Comparison of ENCODE assay signal across 19 cellular contexts in the genomic region with DNA sequence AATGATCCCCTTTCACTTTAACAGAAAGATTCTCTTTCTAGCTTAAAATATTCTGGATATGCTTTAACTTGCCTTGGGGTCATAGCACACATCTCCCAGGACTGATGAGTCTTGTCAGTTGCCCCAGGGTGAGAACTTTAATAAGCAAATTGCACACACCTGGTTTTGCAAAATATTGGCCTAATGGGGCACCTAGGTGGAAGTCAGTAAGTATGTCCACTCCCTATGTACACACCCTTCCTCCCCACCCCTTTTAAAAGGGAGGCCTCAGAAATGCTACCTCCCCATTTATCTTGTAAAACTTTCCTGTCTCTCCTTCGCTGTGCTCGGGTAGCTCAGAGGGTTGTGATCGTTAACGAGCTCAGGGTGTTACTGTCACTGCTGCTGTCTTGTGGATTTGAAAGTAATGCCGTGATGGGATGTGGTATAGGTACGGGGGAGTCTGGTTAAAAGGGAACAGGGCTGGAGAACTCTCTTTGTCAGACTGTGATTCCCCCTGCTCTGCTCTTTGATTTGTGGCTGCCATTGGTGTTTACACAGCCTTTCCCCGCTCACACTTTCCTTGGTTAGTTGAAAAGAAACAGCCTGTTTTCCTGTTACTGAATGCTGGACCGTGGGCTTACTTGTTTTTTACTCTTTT. TPM values are rescaled to one million over a fixed set of nuclear protein-coding genes. Genes with fewer than 3 reads are reported as not detected.
DNase-seq lines count a peak whose midpoint lies in the region; ATAC-seq and TF ChIP-seq lines count a peak whose summit lies in the region.
"Had no signal": no experiment of that assay in that cellular context is flagged by ENCODE, and none has a peak within 500 bp of the region (broad histone marks: within the 10 kb centered on the region; RNA-seq: fewer than 3 reads in every experiment).

No MANE protein-coding gene starts in this region.

- CTCF ChIA-PET in MCF 10A (lab: Yijun Ruan, JAX), result interaction anchor here (0.6 to 10.0 kb wide), 11 partner anchors 9 to 1661 kb away, joined by 3 to 121 read pairs (median 5); partner anchors contain the start of gene ZNF462

- peaks cover 6% of the 10 kb centered on the region for H3K36me3 Mint-ChIP-seq in MCF 10A (ENCODE audit: insufficient read depth, unreplicated experiment)
- peaks cover 10% of the 10 kb centered on the region for H3K36me3 Mint-ChIP-seq in endodermal cell (ENCODE audit: low read depth)
- H3K36me3 Mint-ChIP-seq: naive thymus-derived CD4-positive, alpha-beta T cell; T-cell had no signal

- intact Hi-C loops in MCF 10A (cut with micrococcal nuclease) (no loop called here), breast epithelium (cut with DNase I; ENCODE audit: low total_unique reads) (no loop called here), cardiac septum (cut with DNase I) (no loop called here)

- H3K4me3 ChIP-seq in breast epithelium, result no peak overlapping the region
- H3K4me3 ChIP-seq in endodermal cell (ENCODE audit: low read length), result peak overlapping the region; percentile 30
- H3K4me3 ChIP-seq in mesenchymal stem cell (ENCODE audit: insufficient read depth in 1 of 2, low read depth in 1 of 2, low read length in 2 of 2), result no peak overlapping the region
- H3K4me3 ChIP-seq: BLaER1 had no signal

- H3K9me3 Mint-ChIP-seq in MCF 10A (ENCODE audit: unreplicated experiment) (no peaks in the 10 kb centered on the region), endodermal cell (no peaks in the 10 kb centered on the region)
- H3K9me3 Mint-ChIP-seq: activated CD4-positive, alpha-beta T cell treated with anti-CD3 and anti-CD28 coated beads, Interleukin-2, amount 10 ng/mL, durations not matched to agents 7 days and 5 days had no signal

- H3K4ac ChIP-seq in mesenchymal stem cell (ENCODE audit: low read depth in 1 of 2, low read length in 2 of 2), result peak overlapping the region in 1 of 2 experiments; percentile 68

- H3K4me2 ChIP-seq in mesenchymal stem cell (ENCODE audit: low read length, poor library complexity, severe bottlenecking), result no peak overlapping the region
- H3K4me2 ChIP-seq: BLaER1 had no signal

- H3K9ac ChIP-seq in endodermal cell (ENCODE audit: extremely low read depth, low read length, poor library complexity, severe bottlenecking) (no peak overlapping the region), mesenchymal stem cell (ENCODE audit: low read length) (no peak overlapping the region)
- H3K9ac ChIP-seq: BLaER1 had no signal

- POLR2A ChIA-PET in MCF 10A (lab: Yijun Ruan, JAX), result interaction anchor here (0.5 to 15.0 kb wide), 10 partner anchors 11 to 502 kb away, joined by 3 to 710 read pairs (median 3); partner anchors contain the start of gene ZNF462

- peak overlapping the region in 1 of 2 experiments; percentile 64 for H3K14ac ChIP-seq in mesenchymal stem cell (ENCODE audit: low read length in 2 of 2)

- no peak overlapping the region for H3K23ac ChIP-seq in mesenchymal stem cell (ENCODE audit: low read length in 2 of 2)

- in situ Hi-C loops in ACHN (cut with HindIII; ENCODE audit: low pct_ligation_motif_present, low pct_unique_long_range_greater_than_20kb, low sequenced_read_pairs), result no loop called here

- H2AFZ ChIP-seq in mesenchymal stem cell (ENCODE audit: low read depth, low read length), result no peak overlapping the region

- BruUV-seq in MCF 10A (replicated peaks; lab: Mats Ljungman, UMichigan), result no TSS peak

- H3K18ac ChIP-seq in mesenchymal stem cell (ENCODE audit: low read depth in 1 of 2, low read length in 2 of 2), result peak overlapping the region; percentile 8 to 83

- H3K27ac Mint-ChIP-seq in MCF 10A (ENCODE audit: low read depth, unreplicated experiment) (peak overlapping the region; percentile 91), endodermal cell (peak overlapping the region; percentile 75)
- H3K27ac Mint-ChIP-seq: activated CD4-positive, alpha-beta T cell treated with anti-CD3 and anti-CD28 coated beads, Interleukin-2, amount 10 ng/mL, durations not matched to agents 7 days and 5 days; naive thymus-derived CD4-positive, alpha-beta T cell; T-cell had no signal

- H3K9me3 ChIP-seq in breast epithelium (no peaks in the 10 kb centered on the region), endodermal cell (ENCODE audit: control insufficient read depth, low read length) (no peaks in the 10 kb centered on the region), mesenchymal stem cell (ENCODE audit: control insufficient read depth, low read length) (no peaks in the 10 kb centered on the region)
- H3K9me3 ChIP-seq: BLaER1 had no signal

- H4K8ac ChIP-seq in mesenchymal stem cell (ENCODE audit: low read length), result peak overlapping the region; percentile 24

- no peaks in the 10 kb centered on the region for H3K27me3 ChIP-seq in breast epithelium
- H3K27me3 ChIP-seq in endodermal cell (ENCODE audit: control insufficient read depth, insufficient read depth, low read length, poor library complexity, severe bottlenecking), result no peaks in the 10 kb centered on the region
- no peaks in the 10 kb centered on the region for H3K27me3 ChIP-seq in mesenchymal stem cell (ENCODE audit: control insufficient read depth in 1 of 2, insufficient read depth in 1 of 2, low read length in 2 of 2)
- H3K27me3 ChIP-seq: BLaER1 had no signal

- no peak for TF ChIP-seq POLR2A in breast epithelium (IDR thresholded peaks at IDR 0.05)

- TF ChIP-seq CTCF in MCF 10A (IDR thresholded peaks at IDR 0.05; ENCODE audit: unreplicated experiment) (no peak), breast epithelium (IDR thresholded peaks at IDR 0.05) (no peak), endodermal cell (conservative IDR thresholded peaks at IDR 0.05) (no peak)

- H3K27ac ChIP-seq in breast epithelium, result peak overlapping the region in 1 of 2 donors; percentile 14
- peak overlapping the region; percentile 33 for H3K27ac ChIP-seq in endodermal cell (ENCODE audit: low read depth, low read length)
- H3K27ac ChIP-seq in mesenchymal stem cell (ENCODE audit: low read length, poor library complexity, severe bottlenecking), result peak overlapping the region; percentile 17
- H3K27ac ChIP-seq: BLaER1 had no signal

- no peak overlapping the region for H2BK15ac ChIP-seq in mesenchymal stem cell (ENCODE audit: low read depth, poor library complexity, severe bottlenecking)

- H3K79me1 ChIP-seq in mesenchymal stem cell (replicated peaks; ENCODE audit: low read length, poor library complexity, severe bottlenecking), result peaks cover 5% of the 10 kb centered on the region

- H2BK120ac ChIP-seq in mesenchymal stem cell (ENCODE audit: low read depth, low read length), result no peak overlapping the region

- WGBS in endodermal cell (ENCODE audit: insufficient coverage in 1 of 2, insufficient read length in 1 of 2), 2 experiments, result 55 to 57% methylated on average over 2 to 8 of the region's 8 CpGs
- 11% methylated on average over 8 of the region's 8 CpGs for WGBS in mesenchymal stem cell

- peak overlapping the region; percentile 63 for H2AK5ac ChIP-seq in mesenchymal stem cell (ENCODE audit: low read length, severe bottlenecking)

- peaks cover 75% of the 10 kb centered on the region for H3K4me1 Mint-ChIP-seq in MCF 10A (ENCODE audit: insufficient read depth, unreplicated experiment)
- H3K4me1 Mint-ChIP-seq in endodermal cell, result peaks cover 53% of the 10 kb centered on the region
- H3K4me1 Mint-ChIP-seq: activated CD4-positive, alpha-beta T cell treated with anti-CD3 and anti-CD28 coated beads, Interleukin-2, amount 10 ng/mL, durations not matched to agents 7 days and 5 days; naive thymus-derived CD4-positive, alpha-beta T cell; T-cell had no signal

- H4K91ac ChIP-seq in mesenchymal stem cell (ENCODE audit: low read length), result no peak overlapping the region

- H3K27me3 Mint-ChIP-seq in MCF 10A (ENCODE audit: insufficient read depth, unreplicated experiment) (no peaks in the 10 kb centered on the region), endodermal cell (ENCODE audit: insufficient read depth) (no peaks in the 10 kb centered on the region)
- H3K27me3 Mint-ChIP-seq: activated CD4-positive, alpha-beta T cell treated with anti-CD3 and anti-CD28 coated beads, Interleukin-2, amount 10 ng/mL, durations not matched to agents 7 days and 5 days; T-cell had no signal

- H3K36me3 ChIP-seq in breast epithelium, result no peaks in the 10 kb centered on the region
- H3K36me3 ChIP-seq in endodermal cell (ENCODE audit: control insufficient read depth, insufficient read depth, low read length), result no peaks in the 10 kb centered on the region
- H3K36me3 ChIP-seq in mesenchymal stem cell (ENCODE audit: control insufficient read depth in 1 of 2, insufficient read depth in 2 of 2, low read depth in 1 of 2, low read length in 2 of 2), result no peaks in the 10 kb centered on the region
- H3K36me3 ChIP-seq: BLaER1 had no signal

- H3K4me3 Mint-ChIP-seq in MCF 10A (ENCODE audit: unreplicated experiment) (peak overlapping the region; percentile 39), endodermal cell (peak overlapping the region; percentile 1)
- H3K4me3 Mint-ChIP-seq: activated CD4-positive, alpha-beta T cell treated with anti-CD3 and anti-CD28 coated beads, Interleukin-2, amount 10 ng/mL, durations not matched to agents 7 days and 5 days; naive thymus-derived CD4-positive, alpha-beta T cell; T-cell had no signal

- DNase-seq in MCF 10A (ENCODE audit: unreplicated experiment) (peak; percentile 49), breast epithelium (ENCODE audit: low spot score in 2 of 2) (no peak), endodermal cell (no peak), mesenchymal stem cell (peak; percentile 57), cardiac septum (ENCODE audit: low spot score) (no peak), ACHN (no peak)
- DNase-seq: 8988T; activated CD4-positive, alpha-beta T cell treated with anti-CD3 and anti-CD28 coated beads, Interleukin-2, amount 10 ng/mL, durations not matched to agents 7 days and 5 days; anterior cingulate cortex; foreskin melanocyte; GF-D8; naive thymus-derived CD4-positive, alpha-beta T cell; NCI-H1930; NCI-H510A; T-cell had no signal

- H3K4me1 ChIP-seq in breast epithelium, result peaks cover 0 to 16% of the 10 kb centered on the region in 2 donors
- peaks cover 21% of the 10 kb centered on the region for H3K4me1 ChIP-seq in endodermal cell (ENCODE audit: control insufficient read depth, insufficient read depth, low read length)
- peaks cover 13% of the 10 kb centered on the region for H3K4me1 ChIP-seq in mesenchymal stem cell (ENCODE audit: control insufficient read depth, insufficient read depth, low read depth, low read length)

- ATAC-seq in HG03175 (IDR thresholded peaks at IDR 0.05; ENCODE audit: unreplicated experiment) (no peak), GM18909 (IDR thresholded peaks at IDR 0.05; ENCODE audit: poor library complexity, unreplicated experiment) (no peak)
- ATAC-seq: naive thymus-derived CD4-positive, alpha-beta T cell; Right ventricle myocardium inferior; T-cell had no signal

- H2BK12ac ChIP-seq in mesenchymal stem cell (ENCODE audit: low read length in 2 of 2), result peak overlapping the region in 1 of 2 experiments; percentile 67

- H2BK5ac ChIP-seq in mesenchymal stem cell (ENCODE audit: low read depth, low read length, poor library complexity, severe bottlenecking), result no peak overlapping the region

RNA-seq across cellular contexts. Expression of gene ZNF462, which starts 26.1 kb away (rescaled TPM):
- total RNA-seq in MCF 10A (2022), result 45.7 and 47.2 TPM in 2 replicates
- 10 to 100 TPM in 2 of 3 donors, 1 to 10 TPM in 1; 9.0 to 36.4 (median 20.6) TPM for total RNA-seq in breast epithelium
- 10 to 100 TPM; 68.2 to 88.4 TPM for total RNA-seq in endodermal cell
- 37.8 TPM for polyA plus RNA-seq in endodermal cell (2013, experiment 1 of 2)
- 41.0 TPM for polyA plus RNA-seq in endodermal cell (2013, experiment 2 of 2)
- polyA plus RNA-seq in mesenchymal stem cell (2013, experiment 1 of 2), result 5.2 TPM
- 5.1 TPM for polyA plus RNA-seq in mesenchymal stem cell (2013, experiment 2 of 2)
- 38.8 TPM for total RNA-seq in cardiac septum

Comparison
In these comparisons a context has a peak if more than half of its experiments do, and no peak if none do; other contexts are left out.
1. DNase-seq: peak in MCF 10A (single experiment) and mesenchymal stem cell (single experiment); none in breast epithelium (0 of 2), endodermal cell (single experiment), cardiac septum (single experiment) and ACHN (single experiment).